16 cellular contexts compared by ENCODE assay signal in the genomic region with DNA sequence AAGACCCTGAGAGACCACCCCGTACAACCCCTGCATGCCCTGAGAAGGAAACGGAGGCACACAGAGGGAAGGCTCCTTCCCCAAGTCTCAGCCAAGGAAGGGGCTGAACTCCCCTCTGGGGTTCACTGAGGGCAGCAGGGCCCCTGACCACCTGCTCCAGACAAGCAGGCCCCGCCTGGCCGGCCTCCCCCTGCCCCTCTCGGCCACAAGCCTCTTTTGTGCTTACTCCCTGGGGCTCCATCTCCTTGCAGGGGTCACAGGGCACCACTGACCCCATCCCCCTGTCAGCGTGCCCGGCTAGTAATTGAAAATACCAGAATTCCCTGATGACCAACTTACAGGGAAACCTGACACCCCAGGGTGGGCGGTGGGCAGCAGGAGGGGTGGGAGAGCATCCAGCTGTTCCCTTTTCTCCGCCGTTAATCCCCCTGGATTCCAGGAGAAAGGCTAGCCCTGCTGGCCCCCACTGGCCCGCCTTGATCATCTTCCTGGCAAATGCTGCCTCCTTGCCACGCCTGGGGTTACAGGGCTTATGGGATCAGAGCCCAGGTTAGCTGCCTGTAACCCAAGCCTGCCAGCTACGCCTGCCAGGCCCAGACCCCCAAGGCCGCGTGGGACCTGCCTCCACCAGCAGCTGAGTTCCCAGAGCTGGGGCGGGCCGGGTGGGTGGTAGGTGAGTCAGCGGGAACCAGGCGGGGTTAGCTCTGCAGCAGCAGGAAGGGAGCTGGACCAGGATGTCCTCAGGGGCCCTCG.
A peak's percentile ranks its signal among the peaks of the same experiment; 100 is the strongest.
DNase-seq lines count a peak whose midpoint lies in the region; ATAC-seq, FAIRE-seq and TF ChIP-seq lines count a peak whose summit lies in the region.
"Had no signal": no experiment of that assay in that cellular context is flagged by ENCODE, and none has a peak within 500 bp of the region (broad histone marks: within the 10 kb centered on the region; RNA-seq: fewer than 3 reads in every experiment).

No MANE protein-coding gene starts in this region.

- no peak for TF ChIP-seq CTCF in endothelial cell of umbilical vein (IDR thresholded peaks at IDR 0.05; ENCODE audit: extremely low read depth in 1 of 2, insufficient read depth in 1 of 2, low read depth in 1 of 2, low read length in 2 of 2)
- TF ChIP-seq CTCF in nephron progenitor cell (IDR thresholded peaks at IDR 0.05) = no peak
- no peak for TF ChIP-seq CTCF in uterus (IDR thresholded peaks at IDR 0.05)
- no peak for TF ChIP-seq CTCF in coronary artery (IDR thresholded peaks at IDR 0.05)
- no peak for TF ChIP-seq CTCF in smooth muscle cell (IDR thresholded peaks at IDR 0.05; ENCODE audit: borderline replicate concordance, insufficient read depth, poor library complexity, severe bottlenecking)

- H3K4me1 Mint-ChIP-seq in nephron progenitor cell = peaks cover 39% of the 10 kb centered on the region
- H3K4me1 Mint-ChIP-seq: activated T-helper 17 cell treated with anti-CD3 and anti-CD28 coated beads, Interleukin-2, amount 50 U/mL, for 72 hours; IgD-negative memory B cell had no signal

- 50% methylated on average over 20 of the region's 20 CpGs for WGBS in smooth muscle cell (ENCODE audit: low lambda C conversion rate)

- DNase-seq in ELF-1 (ENCODE audit: low read depth, low spot score) = peak; percentile 74
- DNase-seq in RCC 7860 (ENCODE audit: low spot score) = peak; percentile 29
- DNase-seq in endothelial cell of umbilical vein (ENCODE audit: low read depth, low spot score) = peak; percentile 77
- peak; percentile 82 for DNase-seq in nephron progenitor cell
- no peak for DNase-seq in uterus
- DNase-seq in coronary artery (ENCODE audit: low spot score) = no peak
- no peak for DNase-seq in smooth muscle cell (lab: John Stamatoyannopoulos, UW; ENCODE audit: unreplicated experiment)
- DNase-seq: activated CD4-positive, CD25-positive, alpha-beta regulatory T cell; hippocampal formation; spleen had no signal

- POLR2A ChIA-PET in endothelial cell of umbilical vein (lab: Charles Lee) = no interaction called here

- ATAC-seq in GM18520 (IDR thresholded peaks at IDR 0.05; ENCODE audit: unreplicated experiment) = no peak
- ATAC-seq: activated T-helper 17 cell treated with anti-CD3 and anti-CD28 coated beads, Interleukin-2, amount 50 U/mL, for 72 hours had no signal

- H3K79me2 ChIP-seq in endothelial cell of umbilical vein (ENCODE audit: control insufficient read depth, insufficient read depth, low read length) (no peaks in the 10 kb centered on the region), smooth muscle cell (ENCODE audit: low read depth) (no peaks in the 10 kb centered on the region)

- H3K27me3 ChIP-seq in endothelial cell of umbilical vein (ENCODE audit: control insufficient read depth in 2 of 2, insufficient read depth in 2 of 2, low read length in 2 of 2) (no peaks in the 10 kb centered on the region), uterus (no peaks in the 10 kb centered on the region), smooth muscle cell (ENCODE audit: low read depth) (peaks cover 6% of the 10 kb centered on the region)

- TF ChIP-seq POLR2A in endothelial cell of umbilical vein (IDR thresholded peaks at IDR 0.05; ENCODE audit: low read depth, low read length) (no peak), uterus (IDR thresholded peaks at IDR 0.05) (no peak)

- H4K20me1 ChIP-seq in endothelial cell of umbilical vein (replicated peaks; ENCODE audit: control insufficient read depth, extremely low read depth, insufficient read depth, low read length) (no peaks in the 10 kb centered on the region), smooth muscle cell (ENCODE audit: low read depth) (no peaks in the 10 kb centered on the region)

- H3K4me3 ChIP-seq in endothelial cell of umbilical vein (replicated peaks in 1 of 3; ENCODE audit: insufficient read depth in 1 of 3, low read depth in 1 of 3, low read length in 3 of 3) (no peak overlapping the region), uterus (no peak overlapping the region), coronary artery (no peak overlapping the region), smooth muscle cell (no peak overlapping the region)
- H3K4me3 ChIP-seq: spleen had no signal

- H3K4me2 ChIP-seq in endothelial cell of umbilical vein (ENCODE audit: insufficient read depth, low read length) (no peak overlapping the region), smooth muscle cell (no peak overlapping the region)

- peaks cover 44% of the 10 kb centered on the region for H3K27me3 Mint-ChIP-seq in nephron progenitor cell (ENCODE audit: low read depth, poor library complexity)

- no peak overlapping the region for H3K4me3 Mint-ChIP-seq in nephron progenitor cell
- H3K4me3 Mint-ChIP-seq: activated T-helper 17 cell treated with anti-CD3 and anti-CD28 coated beads, Interleukin-2, amount 50 U/mL, for 72 hours; IgD-negative memory B cell had no signal

- H3K9me3 Mint-ChIP-seq in nephron progenitor cell = no peaks in the 10 kb centered on the region
- H3K9me3 Mint-ChIP-seq: activated T-helper 17 cell treated with anti-CD3 and anti-CD28 coated beads, Interleukin-2, amount 50 U/mL, for 72 hours; IgD-negative memory B cell had no signal

- FAIRE-seq in RCC 7860 (lab: Jason Lieb, UNC) (no peak), endothelial cell of umbilical vein (lab: Jason Lieb, UNC) (peak; percentile 80)
- FAIRE-seq: colon, H54 had no signal

- H3K9me3 ChIP-seq in endothelial cell of umbilical vein (replicated peaks; ENCODE audit: control insufficient read depth, insufficient read depth, low read length) (no peaks in the 10 kb centered on the region), uterus (no peaks in the 10 kb centered on the region), smooth muscle cell (replicated peaks; ENCODE audit: low read depth) (no peaks in the 10 kb centered on the region)
- H3K9me3 ChIP-seq: spleen had no signal

- dilution Hi-C loops in endothelial cell of umbilical vein (cut with MboI; ENCODE audit: extremely low pct_ligation_motif_present, low sequenced_read_pairs) = no loop called here

- H3K27ac Mint-ChIP-seq in nephron progenitor cell = peak overlapping the region; percentile 64
- H3K27ac Mint-ChIP-seq: activated T-helper 17 cell treated with anti-CD3 and anti-CD28 coated beads, Interleukin-2, amount 50 U/mL, for 72 hours; IgD-negative memory B cell had no signal

- H3K36me3 ChIP-seq in endothelial cell of umbilical vein (ENCODE audit: control insufficient read depth in 2 of 2, extremely low read depth in 1 of 2, insufficient read depth in 2 of 2, low read length in 2 of 2) (peaks cover 0 to 11% of the 10 kb centered on the region in 2 experiments), uterus (no peaks in the 10 kb centered on the region), smooth muscle cell (ENCODE audit: low read depth) (no peaks in the 10 kb centered on the region)
- H3K36me3 ChIP-seq: spleen had no signal

- H2AFZ ChIP-seq in endothelial cell of umbilical vein (ENCODE audit: low read depth, low read length) = no peak overlapping the region
- no peak overlapping the region for H2AFZ ChIP-seq in smooth muscle cell (ENCODE audit: low read depth)

- CTCF ChIA-PET in endothelial cell of umbilical vein (lab: Charles Lee) = interaction anchor here (0.7 to 4.3 kb wide), 7 partner anchors 10 to 172 kb away, joined by 3 to 23 read pairs (median 5); no protein-coding TSS in a partner anchor

- peak overlapping the region; percentile 2 for H3K27ac ChIP-seq in endothelial cell of umbilical vein (ENCODE audit: insufficient read depth, low read depth, low read length)
- no peak overlapping the region for H3K27ac ChIP-seq in uterus
- no peak overlapping the region for H3K27ac ChIP-seq in coronary artery
- no peak overlapping the region for H3K27ac ChIP-seq in smooth muscle cell (ENCODE audit: low read depth)
- H3K27ac ChIP-seq: C4-2B, spleen had no signal

- intact Hi-C loops in endothelial cell of umbilical vein (cut with micrococcal nuclease) (no loop called here), uterus (cut with DNase I; ENCODE audit: low total_unique reads) (no loop called here)

- H3K4me1 ChIP-seq in endothelial cell of umbilical vein (ENCODE audit: control insufficient read depth, extremely low read depth, insufficient read depth, low read length) = peaks cover 21% of the 10 kb centered on the region
- H3K4me1 ChIP-seq in uterus = no peaks in the 10 kb centered on the region
- peaks cover 37% of the 10 kb centered on the region for H3K4me1 ChIP-seq in smooth muscle cell (ENCODE audit: low read depth)
- H3K4me1 ChIP-seq: spleen had no signal

- BruUV-seq in endothelial cell of umbilical vein (replicated peaks; lab: Mats Ljungman, UMichigan) = no TSS peak

- peaks cover 11% of the 10 kb centered on the region for H3K36me3 Mint-ChIP-seq in nephron progenitor cell (ENCODE audit: low read depth)

- no peaks in the 10 kb centered on the region for H3K9me1 ChIP-seq in endothelial cell of umbilical vein (replicated peaks; ENCODE audit: control insufficient read depth, extremely low read depth, insufficient read depth, low read length)

- no peak overlapping the region for H3K9ac ChIP-seq in endothelial cell of umbilical vein (replicated peaks; ENCODE audit: extremely low read depth, insufficient read depth, low read length)
- H3K9ac ChIP-seq in smooth muscle cell (ENCODE audit: low read depth) = no peak overlapping the region

- no peaks in the 10 kb centered on the region for H3F3A ChIP-seq in smooth muscle cell (ENCODE audit: low read depth)

TF ChIP-seq in endothelial cell of umbilical vein, 7 proteins besides CTCF, POLR2A, EP300 and RAD21:
- TF ChIP-seq POLR2AphosphoS5 (IDR thresholded peaks at IDR 0.05; ENCODE audit: insufficient read depth, low read depth, low read length) (peak; percentile 25), GATA2 (IDR thresholded peaks at IDR 0.05; ENCODE audit: insufficient read depth, insufficient read length, low read depth, low read length) (no peak), EZH2 (IDR thresholded peaks at IDR 0.05; ENCODE audit: borderline replicate concordance, low read depth, low read length, severe bottlenecking) (no peak)

Comparison
In these comparisons a context has a peak if more than half of its experiments do, and no peak if none do; other contexts are left out.
1. DNase-seq: peak in ELF-1 (single experiment), RCC 7860 (single experiment), endothelial cell of umbilical vein (single experiment) and nephron progenitor cell (single experiment); none in uterus (0 of 2), coronary artery (single experiment) and smooth muscle cell (single experiment).